22 cellular contexts compared by ENCODE assay signal in the genomic region with DNA sequence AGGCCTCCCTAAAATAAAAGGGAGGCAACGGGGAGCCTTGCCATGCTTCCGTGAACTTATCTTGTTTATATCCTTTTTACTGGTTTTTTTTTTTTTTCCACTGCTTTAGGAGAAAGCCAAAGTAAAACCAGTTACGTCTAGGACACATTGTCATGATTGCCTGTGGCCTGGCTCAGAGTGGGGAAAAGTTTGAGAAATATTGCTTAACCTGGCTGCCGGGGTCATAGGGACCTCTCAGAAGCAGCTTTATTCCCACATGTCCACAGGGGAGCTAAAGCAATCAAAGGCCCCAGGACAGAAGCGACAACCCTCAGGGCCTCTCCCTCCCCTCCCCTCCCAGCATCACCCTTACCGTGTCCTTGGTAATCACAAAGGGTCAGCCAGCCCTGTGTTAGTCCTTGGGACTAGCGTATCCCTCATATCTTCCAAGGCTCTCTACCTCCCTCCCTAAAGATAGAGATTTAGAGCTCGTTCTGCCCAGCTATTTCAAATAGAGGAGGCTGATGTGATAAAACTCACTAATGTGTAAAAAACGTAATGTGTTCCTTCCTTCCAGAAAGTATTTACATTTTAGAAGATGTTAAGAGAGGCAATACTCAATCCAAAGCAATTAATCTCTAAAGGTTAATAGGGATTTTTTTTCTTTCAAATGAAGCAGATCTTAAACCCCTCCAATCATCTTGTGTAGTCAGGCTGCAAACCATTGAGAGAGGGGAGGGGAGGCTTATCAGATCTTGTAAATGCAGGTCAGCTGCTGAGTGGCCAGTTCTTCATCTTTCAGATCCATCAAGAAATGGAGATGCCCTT.
A peak's percentile ranks its signal among the peaks of the same experiment; 100 is the strongest.
DNase-seq lines count a peak whose midpoint lies in the region; ATAC-seq and TF ChIP-seq lines count a peak whose summit lies in the region.
"Had no signal": no experiment of that assay in that cellular context is flagged by ENCODE, and none has a peak within 500 bp of the region (broad histone marks: within the 10 kb centered on the region; RNA-seq: fewer than 3 reads in every experiment).

No MANE protein-coding gene starts in this region.

- H3K27me3 ChIP-seq in IMR-90 (ENCODE audit: control insufficient read depth, insufficient read depth, low read length): no peaks in the 10 kb centered on the region; the same call in 1 of the 2 replicates
- no peaks in the 10 kb centered on the region for H3K27me3 ChIP-seq in smooth muscle cell (ENCODE audit: low read depth)
- H3K27me3 ChIP-seq: hepatocyte, pancreas had no signal

- CTCF ChIA-PET in IMR-90 (lab: Yijun Ruan, JAX): interaction anchor here (0.6 to 1.6 kb wide), 4 partner anchors 14 to 50 kb away, joined by 3 to 4 read pairs (median 3); no protein-coding TSS in a partner anchor

- H2BK15ac ChIP-seq in IMR-90 (ENCODE audit: low read depth, low read length): no peak overlapping the region

- H4K5ac ChIP-seq in IMR-90 (ENCODE audit: low read depth, low read length): no peak overlapping the region

- TF ChIP-seq CTCF in IMR-90 (conservative IDR thresholded peaks at IDR 0.05; ENCODE audit: low read depth, low read length): no peak
- no peak for TF ChIP-seq CTCF in smooth muscle cell (IDR thresholded peaks at IDR 0.05; ENCODE audit: borderline replicate concordance, insufficient read depth, poor library complexity, severe bottlenecking)
- TF ChIP-seq CTCF in glutamatergic neuron (IDR thresholded peaks at IDR 0.05; ENCODE audit: partially characterized antibody, unreplicated experiment): no peak

- no peak overlapping the region for H3K4me3 ChIP-seq in IMR-90 (ENCODE audit: insufficient read depth, low read depth, low read length)
- H3K4me3 ChIP-seq in smooth muscle cell: no peak overlapping the region
- H3K4me3 ChIP-seq: hepatocyte, pancreas had no signal

- no peak overlapping the region for H2BK5ac ChIP-seq in IMR-90 (ENCODE audit: low read depth, low read length, poor library complexity, severe bottlenecking)

- H3K4ac ChIP-seq in IMR-90 (ENCODE audit: low read depth, low read length): no peak overlapping the region

- peaks cover 3% of the 10 kb centered on the region for H3K9me3 Mint-ChIP-seq in glutamatergic neuron (ENCODE audit: unreplicated experiment)
- H3K9me3 Mint-ChIP-seq: activated CD8-positive, alpha-beta T cell treated with anti-CD3 and anti-CD28 coated beads for 36 hours had no signal

- H3K4me1 ChIP-seq in IMR-90 (ENCODE audit: control insufficient read depth, insufficient read depth, low read length) (peaks cover 2% of the 10 kb centered on the region; the same call in 1 of the 2 replicates), smooth muscle cell (ENCODE audit: low read depth) (peaks cover 9% of the 10 kb centered on the region)
- H3K4me1 ChIP-seq: pancreas had no signal

- H3K4me1 Mint-ChIP-seq in glutamatergic neuron (ENCODE audit: low read depth, unreplicated experiment): peaks cover 2% of the 10 kb centered on the region
- H3K4me1 Mint-ChIP-seq: CD14-positive monocyte had no signal

- no peak overlapping the region for H3K4me3 Mint-ChIP-seq in glutamatergic neuron (ENCODE audit: unreplicated experiment)
- H3K4me3 Mint-ChIP-seq: activated CD8-positive, alpha-beta T cell treated with anti-CD3 and anti-CD28 coated beads for 36 hours; CD14-positive monocyte had no signal

- H2BK20ac ChIP-seq in IMR-90 (ENCODE audit: low read depth, low read length): no peak overlapping the region

- no peak overlapping the region for H3K27ac Mint-ChIP-seq in glutamatergic neuron (ENCODE audit: unreplicated experiment)
- H3K27ac Mint-ChIP-seq: activated CD8-positive, alpha-beta T cell treated with anti-CD3 and anti-CD28 coated beads for 36 hours had no signal

- H4K20me1 ChIP-seq in IMR-90 (ENCODE audit: insufficient read depth, low read length) (no peaks in the 10 kb centered on the region), smooth muscle cell (ENCODE audit: low read depth) (no peaks in the 10 kb centered on the region)

- no peak overlapping the region for H3K23ac ChIP-seq in IMR-90 (ENCODE audit: low read depth, low read length)

- H2BK120ac ChIP-seq in IMR-90 (ENCODE audit: low read depth, low read length): no peak overlapping the region

- no peaks in the 10 kb centered on the region for H3K79me2 ChIP-seq in smooth muscle cell (ENCODE audit: low read depth)
- H3K79me2 ChIP-seq: hepatocyte had no signal

- no peak overlapping the region for H3K14ac ChIP-seq in IMR-90 (replicated peaks; ENCODE audit: low read depth, low read length)

- H4K8ac ChIP-seq in IMR-90 (ENCODE audit: low read depth in 2 of 2, low read length in 2 of 2): no peak overlapping the region

- dilution Hi-C loops in IMR-90 (cut with HindIII; ENCODE audit: low sequenced_read_pairs, unreplicated experiment): no loop called here

- TF ChIP-seq POLR2A in IMR-90 (IDR thresholded peaks at IDR 0.05; ENCODE audit: low read depth, low read length): no peak

- H3K4me2 ChIP-seq in IMR-90 (ENCODE audit: low read depth, low read length) (no peak overlapping the region), smooth muscle cell (no peak overlapping the region)
- H3K4me2 ChIP-seq: hepatocyte had no signal

- intact Hi-C loops in IMR-90 (cut with micrococcal nuclease): no loop called here

- H3K79me1 ChIP-seq in IMR-90 (ENCODE audit: low read depth in 1 of 2, low read length in 2 of 2): no peaks in the 10 kb centered on the region

- in situ Hi-C loops in IMR-90 (cut with MboI; ENCODE audit: low sequenced_read_pairs): no loop called here

- H3K9me3 ChIP-seq in IMR-90 (ENCODE audit: control insufficient read depth, insufficient read depth, low read length): no peaks in the 10 kb centered on the region
- H3K9me3 ChIP-seq in smooth muscle cell (replicated peaks; ENCODE audit: low read depth): no peaks in the 10 kb centered on the region
- H3K9me3 ChIP-seq: pancreas had no signal

- no peaks in the 10 kb centered on the region for H3K36me3 Mint-ChIP-seq in glutamatergic neuron (ENCODE audit: unreplicated experiment)
- H3K36me3 Mint-ChIP-seq: CD14-positive monocyte had no signal

- 0 out of 2 replicates have a peak, but pooled peaks cover 2% of the 10 kb centered on the region for H3K9me1 ChIP-seq in IMR-90 (ENCODE audit: insufficient read depth, low read length)

- H2AFZ ChIP-seq in IMR-90 (replicated peaks; ENCODE audit: low read length, poor library complexity): peak overlapping the region; percentile 49
- peak overlapping the region; percentile 43 for H2AFZ ChIP-seq in smooth muscle cell (ENCODE audit: low read depth)
- H2AFZ ChIP-seq: hepatocyte had no signal

- H3K9ac ChIP-seq in IMR-90 (ENCODE audit: low read depth, low read length): no peak overlapping the region
- H3K9ac ChIP-seq in smooth muscle cell (ENCODE audit: low read depth): no peak overlapping the region

- H4K91ac ChIP-seq in IMR-90 (ENCODE audit: insufficient read depth, low read depth, low read length): no peak overlapping the region

- ATAC-seq in IMR-90 (ENCODE audit: low read depth): no peak
- ATAC-seq: activated CD8-positive, alpha-beta T cell treated with anti-CD3 and anti-CD28 coated beads for 36 hours; pancreas had no signal

- no peak overlapping the region for H3K18ac ChIP-seq in IMR-90 (ENCODE audit: low read depth, low read length)

- H2AK9ac ChIP-seq in IMR-90 (replicated peaks; ENCODE audit: low read depth, low read length, poor library complexity): no peak overlapping the region

- no peak overlapping the region for H3K56ac ChIP-seq in IMR-90 (ENCODE audit: extremely low read depth, insufficient read depth, low read length)

- 60% methylated on average over 1 of the region's 9 CpGs; no CpG with 5 or more reads in 1 of the 2 experiments for WGBS in IMR-90 (ENCODE audit: extremely low coverage in 2 of 2, insufficient read length in 1 of 2), 2 experiments
- WGBS in smooth muscle cell (ENCODE audit: low lambda C conversion rate): 46% methylated on average over 9 of the region's 9 CpGs

- no peak for TF ChIP-seq RAD21 in IMR-90 (IDR thresholded peaks at IDR 0.05; ENCODE audit: low read length)

- peaks cover 2% of the 10 kb centered on the region for H3K27me3 Mint-ChIP-seq in glutamatergic neuron (ENCODE audit: unreplicated experiment)
- H3K27me3 Mint-ChIP-seq: activated CD8-positive, alpha-beta T cell treated with anti-CD3 and anti-CD28 coated beads for 36 hours had no signal

- POLR2A ChIA-PET in IMR-90 (lab: Charles Lee; ENCODE audit: unreplicated experiment): no interaction called here

- H3K27ac ChIP-seq in IMR-90 (ENCODE audit: insufficient read depth, low read length) (no peak overlapping the region), caudate nucleus (ENCODE audit: low read depth, low read length) (peak overlapping the region; percentile 67), smooth muscle cell (ENCODE audit: low read depth) (no peak overlapping the region)
- H3K27ac ChIP-seq: epithelial cell of prostate, hepatocyte, HL-60, pancreas had no signal

- H2AK5ac ChIP-seq in IMR-90 (ENCODE audit: low read depth, low read length): no peak overlapping the region

- no peaks in the 10 kb centered on the region for H3F3A ChIP-seq in smooth muscle cell (ENCODE audit: low read depth)

- H3K36me3 ChIP-seq in IMR-90 (ENCODE audit: control insufficient read depth, insufficient read depth, low read length) (no peaks in the 10 kb centered on the region), smooth muscle cell (ENCODE audit: low read depth) (no peaks in the 10 kb centered on the region)
- H3K36me3 ChIP-seq: pancreas had no signal

- BruUV-seq in IMR-90 (replicated peaks; lab: Mats Ljungman, UMichigan): no TSS peak

- no peak for DNase-seq in IMR-90
- DNase-seq in caudate nucleus (lab: John Stamatoyannopoulos, UW): no peak
- DNase-seq in left kidney (ENCODE audit: low read depth, low spot score): peak; percentile 21
- no peak for DNase-seq in smooth muscle cell (lab: John Stamatoyannopoulos, UW; ENCODE audit: unreplicated experiment)
- no peak for DNase-seq in NCI-H1436 treated with DMSO at 0.1 percent for 48 hours (lab: John Stamatoyannopoulos, UW)
- DNase-seq in NCI-H128 (lab: John Stamatoyannopoulos, UW; ENCODE audit: unreplicated experiment): no peak
- no peak for DNase-seq in glutamatergic neuron
- DNase-seq: activated CD4-positive, CD25-positive, alpha-beta regulatory T cell treated with anti-CD3 and anti-CD28 coated beads, Interleukin-2, amount 50 U/mL, for 72 hours; activated CD8-positive, alpha-beta T cell treated with anti-CD3 and anti-CD28 coated beads for 36 hours; activated naive CD4-positive, alpha-beta T cell treated with Interleukin-2 at 50 U/mL for 16 hours; GOT3; islet precursor cell; NCI-H1105 treated with DMSO at 0.1 percent for 48 hours; NCI-H2171; NCI-H524 treated with DMSO at 0.1 percent for 48 hours; pancreas; substantia nigra; T-helper 9 cell had no signal

TF ChIP-seq in IMR-90, 13 proteins besides CTCF, POLR2A, EP300 and RAD21:
- TF ChIP-seq SMC3 (IDR thresholded peaks at IDR 0.05; ENCODE audit: low read depth, low read length) (no peak), MAZ (IDR thresholded peaks at IDR 0.05; ENCODE audit: borderline replicate concordance, low read depth, low read length) (no peak), NFE2L2 (IDR thresholded peaks at IDR 0.05; ENCODE audit: low read depth, low read length) (no peak), BHLHE40 (IDR thresholded peaks at IDR 0.05; ENCODE audit: low read depth, low read length) (no peak), RCOR1 (IDR thresholded peaks at IDR 0.05; ENCODE audit: insufficient replicate concordance, low read length) (no peak)
